In the genomic region with DNA sequence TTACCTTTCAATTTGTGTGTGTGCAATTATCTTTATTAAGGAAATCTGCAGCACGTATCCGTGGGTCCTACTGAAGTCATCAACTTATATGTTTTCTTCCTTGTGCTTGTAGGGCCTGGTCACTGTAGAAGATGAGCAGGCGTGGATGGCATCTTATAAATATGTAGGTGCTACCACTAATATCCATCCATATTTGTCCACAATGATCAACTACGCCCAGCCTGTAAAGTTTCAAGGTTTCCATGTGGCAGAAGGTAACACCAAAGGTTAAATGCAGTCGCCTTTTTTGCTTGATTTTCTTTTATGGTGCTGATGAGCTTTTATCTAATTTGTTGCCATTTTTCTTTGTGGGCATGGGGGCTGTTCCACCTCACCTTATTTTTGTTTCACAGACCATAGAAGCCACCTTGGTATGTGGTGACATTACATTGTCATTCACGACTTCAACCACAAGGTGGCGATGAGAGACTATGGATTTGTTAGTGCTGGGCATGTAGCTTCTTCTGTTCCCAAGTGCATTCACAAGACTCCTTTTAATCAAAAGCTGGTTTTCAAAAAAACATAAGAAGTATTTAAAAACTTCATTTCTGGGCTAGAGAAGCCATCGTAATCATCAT, we compare ENCODE assay signal across 8 cellular contexts.
DNase-seq lines count a peak whose midpoint lies in the region; ATAC-seq and TF ChIP-seq lines count a peak whose summit lies in the region.

No MANE protein-coding gene starts in this region.

- H3K4me3 ChIP-seq in PC-9 (no peak overlapping the region), right cardiac atrium (ENCODE audit: low read length) (no peak overlapping the region), gastrocnemius medialis (no peak overlapping the region)

- H4K20me1 ChIP-seq in PC-9 (ENCODE audit: insufficient read depth) = no peaks in the 10 kb centered on the region

- no peak for TF ChIP-seq POLR2A in gastrocnemius medialis (IDR thresholded peaks at IDR 0.05)

- BruUV-seq in PC-9 (replicated peaks; lab: Mats Ljungman, UMichigan) = no TSS peak

- peaks cover 4% of the 10 kb centered on the region for H3F3A ChIP-seq in PC-9 (ENCODE audit: insufficient read depth, low read depth)

- H3K36me3 ChIP-seq in PC-9 (ENCODE audit: low read depth) (no peaks in the 10 kb centered on the region; the same call in 1 of the 2 replicates), gastrocnemius medialis (no peaks in the 10 kb centered on the region)

- H3K27me3 ChIP-seq in PC-9 (ENCODE audit: insufficient read depth, low read depth) (no peaks in the 10 kb centered on the region), right cardiac atrium (ENCODE audit: control insufficient read depth, insufficient read depth) (no peaks in the 10 kb centered on the region), gastrocnemius medialis (no peaks in the 10 kb centered on the region)

- TF ChIP-seq CTCF in PC-9 (conservative IDR thresholded peaks at IDR 0.05) (peak; percentile 95), gastrocnemius medialis (IDR thresholded peaks at IDR 0.05 in 4 of 5, conservative IDR thresholded peaks at IDR 0.05 in 1 of 5) (peak; percentile 66 to 77 (median 73))

- no peak overlapping the region for H2AFZ ChIP-seq in PC-9

- ATAC-seq in GM21390 (IDR thresholded peaks at IDR 0.05; ENCODE audit: unreplicated experiment) (peak; percentile 70), right cardiac atrium (peak; percentile 71 to 80), gastrocnemius medialis (peak; percentile 72 to 75), HG03039 (IDR thresholded peaks at IDR 0.05; ENCODE audit: unreplicated experiment) (no peak)

- intact Hi-C loops in PC-9 (cut with micrococcal nuclease; ENCODE audit: unreplicated experiment) = loop anchor here (1.0 to 5.0 kb wide), 2 partner anchors 202 to 616 kb away; no protein-coding TSS in a partner anchor
- intact Hi-C loops in right cardiac atrium (cut with DNase I) = loop anchor here (2.0 to 5.0 kb wide), 3 partner anchors 199 to 204 kb away; no protein-coding TSS in a partner anchor
- intact Hi-C loops in gastrocnemius medialis (cut with DNase I; ENCODE audit: low total_unique reads) = loop anchor here (1.0 kb wide), 1 partner anchor 202 kb away; no protein-coding TSS in a partner anchor

- WGBS in right cardiac atrium = 46% methylated on average over 8 of the region's 8 CpGs

- no peaks in the 10 kb centered on the region for H3K79me2 ChIP-seq in PC-9 (ENCODE audit: low read depth)

- in situ Hi-C loops in gastrocnemius medialis (cut with MboI; ENCODE audit: low sequenced_read_pairs in 4 of 4) = loop anchor here (5.0 to 25.0 kb wide), 2 partner anchors 199 to 504 kb away; no protein-coding TSS in a partner anchor

- H3K4me2 ChIP-seq in PC-9 = no peak overlapping the region

- CTCF ChIA-PET in PC-9 (lab: Charles Lee) = interaction anchor here (0.6 to 1.2 kb wide), 8 partner anchors 15 to 569 kb away, joined by 3 to 8 read pairs (median 4); no protein-coding TSS in a partner anchor

- H3K4me1 ChIP-seq in PC-9 (replicated peaks; ENCODE audit: insufficient read depth) (peaks cover 11% of the 10 kb centered on the region), right cardiac atrium (ENCODE audit: control insufficient read depth, insufficient read depth, low read length) (no peaks in the 10 kb centered on the region), gastrocnemius medialis (no peaks in the 10 kb centered on the region)

- no peaks in the 10 kb centered on the region for H3K9me2 ChIP-seq in PC-9 (ENCODE audit: insufficient read depth)

- H3K27ac ChIP-seq in PC-9 (no peak overlapping the region), right cardiac atrium (ENCODE audit: low read length) (no peak overlapping the region), gastrocnemius medialis (no peak overlapping the region)

- H3K9me3 ChIP-seq in PC-9 (ENCODE audit: insufficient read depth, low read depth) (0 out of 2 replicates have a peak, but pooled peaks cover 2% of the 10 kb centered on the region), right cardiac atrium (ENCODE audit: control insufficient read depth, low read length) (no peaks in the 10 kb centered on the region), gastrocnemius medialis (no peaks in the 10 kb centered on the region)

- DNase-seq in EL (peak; percentile 71), HuH-7.5 (ENCODE audit: low spot score) (peak; percentile 32), PC-9 (peak; percentile 46 to 57), amniotic stem cell (lab: John Stamatoyannopoulos, UW) (peak; percentile 24), right cardiac atrium (no peak), gastrocnemius medialis (peak in 1 of 2 donors; percentile 21)

- POLR2A ChIA-PET in PC-9 (lab: Charles Lee; ENCODE audit: unreplicated experiment) = no interaction called here

Comparison
In these comparisons a context has a peak if more than half of its experiments do, and no peak if none do; other contexts are left out.
1. DNase-seq: peak in EL (single experiment), HuH-7.5 (single experiment), PC-9 (2 of 2) and amniotic stem cell (single experiment); none in right cardiac atrium (0 of 3).